ENCODE assay signal across 1 cellular context in the genomic region with DNA sequence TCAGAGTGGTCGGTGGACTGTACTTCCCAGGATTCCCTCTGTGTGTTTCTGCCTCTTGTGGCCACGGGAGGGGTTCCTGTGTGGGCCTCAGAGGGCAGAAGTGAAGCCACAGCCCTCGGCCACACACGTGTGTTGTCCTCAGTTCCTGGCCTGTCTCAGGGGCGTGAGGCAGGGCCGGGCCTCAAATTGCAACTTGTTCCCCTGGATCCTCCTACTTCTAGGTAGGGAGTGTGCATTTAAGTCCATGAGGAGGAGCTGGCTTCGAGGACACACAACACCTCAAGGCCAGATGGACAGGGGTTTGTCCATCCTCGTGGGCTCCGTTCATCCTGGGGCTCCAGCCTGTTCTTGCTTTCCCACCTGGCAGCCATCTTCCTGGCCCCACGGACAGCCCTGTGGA.
TF ChIP-seq lines count a peak whose summit lies in the region.

No MANE protein-coding gene starts in this region.

TF ChIP-seq in IMR-90, 13 proteins besides CTCF, POLR2A, EP300 and RAD21 (continued from another document):
- TF ChIP-seq CEBPB (IDR thresholded peaks at IDR 0.05; ENCODE audit: low read depth, low read length) (no peak), MAZ (IDR thresholded peaks at IDR 0.05; ENCODE audit: borderline replicate concordance, low read depth, low read length) (no peak), RCOR1 (IDR thresholded peaks at IDR 0.05; ENCODE audit: insufficient replicate concordance, low read length) (no peak), RFX5 (IDR thresholded peaks at IDR 0.05; ENCODE audit: low read depth, low read length) (no peak), NFE2L2 (IDR thresholded peaks at IDR 0.05; ENCODE audit: low read depth, low read length) (no peak), BHLHE40 (IDR thresholded peaks at IDR 0.05; ENCODE audit: low read depth, low read length) (no peak), MAFK (IDR thresholded peaks at IDR 0.05; ENCODE audit: low read depth, low read length) (no peak)
- TF ChIP-seq, protein P1, sequence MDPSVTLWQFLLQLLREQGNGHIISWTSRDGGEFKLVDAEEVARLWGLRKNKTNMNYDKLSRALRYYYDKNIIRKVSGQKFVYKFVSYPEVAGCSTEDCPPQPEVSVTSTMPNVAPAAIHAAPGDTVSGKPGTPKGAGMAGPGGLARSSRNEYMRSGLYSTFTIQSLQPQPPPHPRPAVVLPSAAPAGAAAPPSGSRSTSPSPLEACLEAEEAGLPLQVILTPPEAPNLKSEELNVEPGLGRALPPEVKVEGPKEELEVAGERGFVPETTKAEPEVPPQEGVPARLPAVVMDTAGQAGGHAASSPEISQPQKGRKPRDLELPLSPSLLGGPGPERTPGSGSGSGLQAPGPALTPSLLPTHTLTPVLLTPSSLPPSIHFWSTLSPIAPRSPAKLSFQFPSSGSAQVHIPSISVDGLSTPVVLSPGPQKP (IDR thresholded peaks at IDR 0.05; ENCODE audit: borderline replicate concordance, low read depth, low read length), result no peak
